In genomic region chr1:54768093-54768492, GRCh38 we compare ENCODE assay signal across 9 cellular contexts. TPM values are rescaled to one million over a fixed set of nuclear protein-coding genes. Genes with fewer than 3 reads are reported as not detected.
DNase-seq lines count a peak whose midpoint lies in the region; ATAC-seq and TF ChIP-seq lines count a peak whose summit lies in the region.
"Had no signal": no experiment of that assay in that cellular context is flagged by ENCODE, and none has a peak within 500 bp of the region (broad histone marks: within the 10 kb centered on the region; RNA-seq: fewer than 3 reads in every experiment).

No MANE protein-coding gene starts in this region.

- H3K36me3 ChIP-seq in PC-9 (ENCODE audit: low read depth), result no peaks in the 10 kb centered on the region

- no TSS peak for BruUV-seq in PC-9 (replicated peaks; lab: Mats Ljungman, UMichigan)

- peaks cover 7% of the 10 kb centered on the region; the same call in 1 of the 2 replicates for H3K4me1 ChIP-seq in PC-9 (replicated peaks; ENCODE audit: insufficient read depth)

- no peaks in the 10 kb centered on the region for H3K9me2 ChIP-seq in PC-9 (ENCODE audit: insufficient read depth)

- intact Hi-C loops in PC-9 (cut with micrococcal nuclease; ENCODE audit: unreplicated experiment), result no loop called here

- no peak for ATAC-seq in HG02884 (IDR thresholded peaks at IDR 0.05; ENCODE audit: unreplicated experiment)

- no peaks in the 10 kb centered on the region for H3K27me3 ChIP-seq in PC-9 (ENCODE audit: insufficient read depth, low read depth)

- POLR2A ChIA-PET in PC-9 (lab: Charles Lee; ENCODE audit: unreplicated experiment), result no interaction called here

- TF ChIP-seq CTCF in GM12873 (IDR thresholded peaks at IDR 0.05; ENCODE audit: insufficient read depth, low read depth, low read length, missing control alignments) (peak; percentile 16), PC-9 (conservative IDR thresholded peaks at IDR 0.05) (peak; percentile 36; the same call in 1 of the 2 replicates)

- DNase-seq in Ammon's horn (ENCODE audit: low spot score) (peak; percentile 49), PC-9 (no peak), glomerular visceral epithelial cell (ENCODE audit: extremely low spot score) (peak; percentile 13), DMS79 treated with DMSO at 0.1 percent for 48 hours (lab: John Stamatoyannopoulos, UW) (no peak), SKM-1 (lab: John Stamatoyannopoulos, UW; ENCODE audit: unreplicated experiment) (no peak)
- no peak for DNase-seq in stimulated activated CD4-positive, alpha-beta T cell treated with anti-CD3 and anti-CD28 coated beads, Interleukin-1b, Interleukin-23, amount 100 ng/mL, for 48 hours
- DNase-seq: stimulated activated CD4-positive, alpha-beta T cell treated with anti-CD3 and anti-CD28 coated beads, Interleukin-12 subunit alpha, Interleukin-12 subunit beta, amount 100 ng/mL, for 4 hours had no signal

- H3F3A ChIP-seq in PC-9 (ENCODE audit: insufficient read depth, low read depth), result no peaks in the 10 kb centered on the region

- H3K4me3 ChIP-seq in PC-9, result no peak overlapping the region

- no peak overlapping the region for H3K27ac ChIP-seq in PC-9

- H4K20me1 ChIP-seq in PC-9 (ENCODE audit: insufficient read depth), result no peaks in the 10 kb centered on the region

- CTCF ChIA-PET in PC-9 (lab: Charles Lee), result interaction anchor here (1.0 kb wide), 1 partner anchor 31 kb away, joined by 3 read pairs; no protein-coding TSS in a partner anchor

- H2AFZ ChIP-seq in PC-9, result no peak overlapping the region

- H3K4me2 ChIP-seq in PC-9, result no peak overlapping the region

- H3K79me2 ChIP-seq in PC-9 (ENCODE audit: low read depth), result peaks cover 11% of the 10 kb centered on the region

- H3K9me3 ChIP-seq in PC-9 (ENCODE audit: insufficient read depth, low read depth), result no peaks in the 10 kb centered on the region

RNA-seq across cellular contexts. Expression of gene PARS2, which starts 3.8 kb away (rescaled TPM):
- total RNA-seq in PC-9 (2021), result 12.9 and 13.4 TPM in 2 replicates

RNA-seq across cellular contexts. Expression of gene TTC22, which starts 33.0 kb away (rescaled TPM):
- total RNA-seq in PC-9 (2021), result 24.1 and 26.3 TPM in 2 replicates

RNA-seq across cellular contexts. Expression of gene TTC4, which starts 52.4 kb away (rescaled TPM):
- total RNA-seq in PC-9 (2021), result 30.4 and 31.5 TPM in 2 replicates

Comparison
In these comparisons a context has a peak if more than half of its experiments do, and no peak if none do; other contexts are left out.
1. DNase-seq: peak in Ammon's horn (single experiment) and glomerular visceral epithelial cell (single experiment); none in PC-9 (0 of 2), DMS79 treated with DMSO at 0.1 percent for 48 hours (single experiment), stimulated activated CD4-positive, alpha-beta T cell treated with anti-CD3 and anti-CD28 coated beads, Interleukin-1b, Interleukin-23, amount 100 ng/mL, for 48 hours (single experiment) and SKM-1 (single experiment).